24 cellular contexts compared by ENCODE assay signal in genomic region chr12:110230655-110231054, GRCh38. TPM values are rescaled to one million over a fixed set of nuclear protein-coding genes. Genes with fewer than 3 reads are reported as not detected.
DNase-seq lines count a peak whose midpoint lies in the region; ATAC-seq and TF ChIP-seq lines count a peak whose summit lies in the region.
"Had no signal": no experiment of that assay in that cellular context is flagged by ENCODE, and none has a peak within 500 bp of the region (broad histone marks: within the 10 kb centered on the region; RNA-seq: fewer than 3 reads in every experiment).

No MANE protein-coding gene starts in this region.

- no peaks in the 10 kb centered on the region for H3K36me3 ChIP-seq in HEK293 (ENCODE audit: control insufficient read depth in 2 of 2, insufficient read depth in 1 of 2, low read length in 2 of 2)
- H3K36me3 ChIP-seq in SK-N-MC (ENCODE audit: insufficient read depth, low read length), result no peaks in the 10 kb centered on the region
- no peaks in the 10 kb centered on the region for H3K36me3 ChIP-seq in right lobe of liver
- H3K36me3 ChIP-seq in testis (ENCODE audit: low read depth, missing control alignments), result no peaks in the 10 kb centered on the region
- H3K36me3 ChIP-seq in GM23248 (ENCODE audit: low read depth), result no peaks in the 10 kb centered on the region

- no peaks in the 10 kb centered on the region for H4K20me1 ChIP-seq in GM23248 (ENCODE audit: insufficient read depth)

- no peak overlapping the region for H3K4me3 ChIP-seq in HEK293 (ENCODE audit: low read depth, low read length)
- no peak overlapping the region for H3K4me3 ChIP-seq in SK-N-MC
- no peak overlapping the region for H3K4me3 ChIP-seq in right lobe of liver
- H3K4me3 ChIP-seq in testis, result no peak overlapping the region
- H3K4me3 ChIP-seq in GM23248, result no peak overlapping the region
- H3K4me3 ChIP-seq: GM23338, MG63 had no signal

- no peak overlapping the region for H3K4me2 ChIP-seq in GM23248 (ENCODE audit: unreplicated experiment)
- H3K4me2 ChIP-seq: GM23338, SK-N-SH had no signal

- H3K27ac ChIP-seq in HEK293 (ENCODE audit: extremely low read depth, low read depth, low read length), result no peak overlapping the region
- peak overlapping the region; percentile 76 for H3K27ac ChIP-seq in SK-N-MC
- peak overlapping the region in 1 of 3 donors; percentile 49 for H3K27ac ChIP-seq in right lobe of liver
- H3K27ac ChIP-seq in testis, result peak overlapping the region; percentile 19 to 75
- H3K27ac ChIP-seq in GM23248, result no peak overlapping the region
- H3K27ac ChIP-seq: RWPE1 had no signal

- H3K27me3 ChIP-seq in right lobe of liver (no peaks in the 10 kb centered on the region), testis (no peaks in the 10 kb centered on the region), GM23248 (replicated peaks; ENCODE audit: insufficient read depth) (no peaks in the 10 kb centered on the region)
- H3K27me3 ChIP-seq: MG63 had no signal

- no peak for TF ChIP-seq POLR2A in right lobe of liver (IDR thresholded peaks at IDR 0.05)
- no peak for TF ChIP-seq POLR2A in testis (IDR thresholded peaks at IDR 0.05)

- TF ChIP-seq CTCF in HEK293 (tag by site-specific recombination; IDR thresholded peaks at IDR 0.05) (no peak), right lobe of liver (IDR thresholded peaks at IDR 0.05) (no peak), testis (IDR thresholded peaks at IDR 0.05) (no peak)

- peaks cover 8% of the 10 kb centered on the region; the same call in 1 of the 2 replicates for H3F3A ChIP-seq in GM23248 (ENCODE audit: insufficient read depth)

- CTCF ChIA-PET in HEK293 (lab: Yijun Ruan, JAX), result no interaction called here

- H2AFZ ChIP-seq in GM23248, result no peak overlapping the region
- H2AFZ ChIP-seq: GM23338 had no signal

- H3K9me3 ChIP-seq in HEK293 (ENCODE audit: control insufficient read depth, insufficient read depth, low read depth, low read length), result no peaks in the 10 kb centered on the region
- no peaks in the 10 kb centered on the region for H3K9me3 ChIP-seq in SK-N-MC (ENCODE audit: low read depth, low read length)
- no peaks in the 10 kb centered on the region for H3K9me3 ChIP-seq in right lobe of liver
- H3K9me3 ChIP-seq in testis, result no peaks in the 10 kb centered on the region
- no peaks in the 10 kb centered on the region for H3K9me3 ChIP-seq in GM23248 (ENCODE audit: low read depth)
- H3K9me3 ChIP-seq: MG63, SK-N-SH had no signal

- H3K79me2 ChIP-seq in GM23248 (ENCODE audit: insufficient read depth), result no peaks in the 10 kb centered on the region

- POLR2A ChIA-PET in HEK293 (lab: Yijun Ruan, JAX), result no interaction called here

- intact Hi-C loops in right lobe of liver (cut with DNase I), result no loop called here
- intact Hi-C loops in testis (cut with DNase I; ENCODE audit: low total_unique reads), result no loop called here

- in situ Hi-C loops in GM23248 (cut with MboI), result no loop called here

- H3K9ac ChIP-seq in SK-N-MC (ENCODE audit: insufficient read length) (peak overlapping the region; percentile 8), GM23248 (no peak overlapping the region)
- H3K9ac ChIP-seq: SK-N-SH had no signal

- H3K4me1 ChIP-seq in HEK293 (ENCODE audit: control insufficient read depth, insufficient read depth, low read length) (no peaks in the 10 kb centered on the region), right lobe of liver (peaks cover 0 to 22% (median 4%) of the 10 kb centered on the region in 4 donors), testis (peaks cover 35% of the 10 kb centered on the region), GM23248 (ENCODE audit: insufficient read depth) (peaks cover 9% of the 10 kb centered on the region; the same call in 1 of the 2 replicates)

- ATAC-seq in right lobe of liver (peak; percentile 39 to 83 (median 73)), GM19351 (IDR thresholded peaks at IDR 0.05; ENCODE audit: unreplicated experiment) (no peak)
- ATAC-seq: GM23338, Panc1 had no signal

- DNase-seq in SK-N-MC (ENCODE audit: low read depth, low spot score) (no peak), right lobe of liver (no peak), testis (no peak), GM23248 (no peak), NCI-H2107 (lab: John Stamatoyannopoulos, UW) (no peak)
- DNase-seq: DMS53, H9, HFFc6, KBM-7, MG63, NCI-H1105 treated with DMSO at 0.1 percent for 48 hours, NCI-H146, NCI-H1930, NCI-H446, NCI-H524 treated with DMSO at 0.1 percent for 48 hours, NCI-H82, SIG-M5, SK-N-SH, SW 1271 had no signal

- no peaks in the 10 kb centered on the region for H3K9me2 ChIP-seq in GM23248 (ENCODE audit: insufficient read depth)
- H3K9me2 ChIP-seq: SK-N-SH had no signal

- 23% methylated on average over 1 of the region's 1 CpG for WGBS in right lobe of liver (ENCODE audit: insufficient coverage, low coverage, low lambda C conversion rate, missing lambda C conversion rate)
- WGBS in testis, 2 donors, result 36 to 40% methylated on average over 1 of the region's 1 CpG
- WGBS in GM23248 (ENCODE audit: low coverage in 1 of 2, low lambda C conversion rate in 2 of 2, missing lambda C conversion rate in 2 of 2), 2 experiments, result 89 to 96% methylated on average over 1 of the region's 1 CpG

TF ChIP-seq in HEK293, 187 proteins besides CTCF, POLR2A, EP300 and RAD21:
- TF ChIP-seq ZNF585B (tag by site-specific recombination; IDR thresholded peaks at IDR 0.05) (no peak), PRDM6 (tag by site-specific recombination; IDR thresholded peaks at IDR 0.05) (peak; percentile 38; the same call in 1 of the 2 replicates)

RNA-seq across cellular contexts. Expression of gene ATP2A2, which starts 50.4 kb away (rescaled TPM):
- total RNA-seq in right lobe of liver (100 to 1,000 TPM in 4 of 6 experiments, 10 to 100 TPM in 2; 95.6 to 155 (median 113) TPM), testis (100 to 1,000 TPM; 205 to 226 TPM)
- polyA plus RNA-seq in testis (ENCODE audit: insufficient read depth, low read depth, low replicate concordance) (291 TPM), GM23248 (2016; fragmentation: Nextera tagmentation; extraction: Ambion mirVana) (28.7 and 29.5 TPM in 2 replicates)
- total RNA-seq in GM23248 (2014; rRNA removed; shearing (Covaris generic)), result 142 and 148 TPM in 2 replicates

Comparison
In these comparisons a context has a peak if more than half of its experiments do, and no peak if none do; other contexts are left out.
1. H3K27ac ChIP-seq: peak in SK-N-MC (single experiment) and testis (2 of 2); none in HEK293 (single experiment) and GM23248 (single experiment).